11 cellular contexts compared by ENCODE assay signal in genomic region chr2:24010477-24011277, GRCh38. TPM values are rescaled to one million over a fixed set of nuclear protein-coding genes. Genes with fewer than 3 reads are reported as not detected.
DNase-seq lines count a peak whose midpoint lies in the region; ATAC-seq and TF ChIP-seq lines count a peak whose summit lies in the region.
"Had no signal": no experiment of that assay in that cellular context is flagged by ENCODE, and none has a peak within 500 bp of the region (broad histone marks: within the 10 kb centered on the region; RNA-seq: fewer than 3 reads in every experiment).

No MANE protein-coding gene starts in this region.

- DNase-seq in BJ (ENCODE audit: low read depth) = no peak
- DNase-seq in SJSA1 (ENCODE audit: low read depth in 1 of 2, low spot score in 2 of 2) = no peak
- DNase-seq in fibroblast of villous mesenchyme (ENCODE audit: low read depth) = no peak
- DNase-seq in osteoblast (ENCODE audit: insufficient read length, low spot score, missing footprints) = no peak
- no peak for DNase-seq in activated CD4-positive, alpha-beta T cell treated with anti-CD3 and anti-CD28 coated beads for 48 hours
- DNase-seq in CD8-positive, alpha-beta T cell = no peak
- DNase-seq: DMS153, NCI-H510A treated with DMSO at 0.1 percent for 48 hours had no signal

- no peaks in the 10 kb centered on the region for H4K20me1 ChIP-seq in osteoblast (ENCODE audit: insufficient read depth, low read length)

- no peaks in the 10 kb centered on the region for H3K36me3 Mint-ChIP-seq in CD8-positive, alpha-beta T cell

- no peaks in the 10 kb centered on the region for H3K9me3 Mint-ChIP-seq in CD8-positive, alpha-beta T cell
- H3K9me3 Mint-ChIP-seq: stimulated activated naive CD8-positive, alpha-beta T cell treated with anti-CD3 and anti-CD28 coated beads, Interleukin-15, Interleukin-2, amounts not matched to agents 100 ng/mL and 50 ng/mL, for 24 hours had no signal

- H3K36me3 ChIP-seq in BJ (ENCODE audit: control insufficient read depth, insufficient read depth, low read length) = no peaks in the 10 kb centered on the region
- no peaks in the 10 kb centered on the region for H3K36me3 ChIP-seq in SJSA1
- H3K36me3 ChIP-seq in osteoblast (ENCODE audit: insufficient read depth, low read length) = no peaks in the 10 kb centered on the region
- H3K36me3 ChIP-seq in CD8-positive, alpha-beta T cell (ENCODE audit: insufficient read depth, low read length) = no peaks in the 10 kb centered on the region

- H3K9me3 ChIP-seq in SJSA1 (replicated peaks) (0 out of 2 replicates have a peak, but pooled peaks cover 2% of the 10 kb centered on the region), osteoblast (ENCODE audit: low read depth, low read length) (no peaks in the 10 kb centered on the region)
- H3K9me3 ChIP-seq in CD8-positive, alpha-beta T cell (ENCODE audit: low read length) = no peaks in the 10 kb centered on the region

- CTCF ChIA-PET in BJ (lab: Yijun Ruan, JAX) = interaction anchor here (0.8 to 1.0 kb wide), 3 partner anchors 73 to 85 kb away, joined by 3 to 4 read pairs (median 3); partner anchors contain the start of gene ATAD2B
- CTCF ChIA-PET in CD8-positive, alpha-beta T cell (lab: Charles Lee) = no interaction called here

- H3K4me1 ChIP-seq in SJSA1 (replicated peaks) (peaks cover 23% of the 10 kb centered on the region), osteoblast (ENCODE audit: insufficient read depth, low read length) (peaks cover 18% of the 10 kb centered on the region)
- no peaks in the 10 kb centered on the region for H3K4me1 ChIP-seq in CD8-positive, alpha-beta T cell (ENCODE audit: insufficient read depth, low read length)

- peaks cover 34% of the 10 kb centered on the region for H3K27me3 Mint-ChIP-seq in CD8-positive, alpha-beta T cell (ENCODE audit: low read depth)

- no peak overlapping the region for H3K27ac ChIP-seq in SJSA1
- no peak overlapping the region for H3K27ac ChIP-seq in osteoblast (ENCODE audit: low read depth, low read length)
- no peak overlapping the region for H3K27ac ChIP-seq in CD8-positive, alpha-beta T cell (ENCODE audit: low read depth, low read length)

- no peak overlapping the region for H3K27ac Mint-ChIP-seq in CD8-positive, alpha-beta T cell
- H3K27ac Mint-ChIP-seq: stimulated activated naive CD8-positive, alpha-beta T cell treated with anti-CD3 and anti-CD28 coated beads, Interleukin-15, Interleukin-2, amounts not matched to agents 100 ng/mL and 50 ng/mL, for 24 hours had no signal

- H2AFZ ChIP-seq in osteoblast (ENCODE audit: low read length) = peak overlapping the region; percentile 51

- POLR2A ChIA-PET in BJ (lab: Charles Lee) = no interaction called here
- POLR2A ChIA-PET in CD8-positive, alpha-beta T cell (lab: Charles Lee) = no interaction called here

- H3K79me2 ChIP-seq in osteoblast (ENCODE audit: insufficient read depth, low read length) = no peaks in the 10 kb centered on the region

- H3K4me3 ChIP-seq in BJ (ENCODE audit: low read depth, low read length) (peak overlapping the region; percentile 39), SJSA1 (peak overlapping the region; percentile 25; the same call in 1 of the 2 replicates), fibroblast of villous mesenchyme (ENCODE audit: low read depth, low read length) (peak overlapping the region; percentile 58), osteoblast (ENCODE audit: insufficient read depth, low read length) (peak overlapping the region; percentile 70)
- H3K4me3 ChIP-seq in CD8-positive, alpha-beta T cell (ENCODE audit: low read depth, low read length) = no peak overlapping the region

- peak overlapping the region; percentile 84 for H3K4me2 ChIP-seq in osteoblast (ENCODE audit: insufficient read depth, low read length)

- H3K27me3 ChIP-seq in BJ (ENCODE audit: control insufficient read depth, insufficient read depth, low read length) = no peaks in the 10 kb centered on the region
- no peaks in the 10 kb centered on the region for H3K27me3 ChIP-seq in SJSA1 (replicated peaks)
- no peaks in the 10 kb centered on the region for H3K27me3 ChIP-seq in osteoblast (ENCODE audit: insufficient read depth, low read length)
- peaks cover 15% of the 10 kb centered on the region for H3K27me3 ChIP-seq in CD8-positive, alpha-beta T cell (ENCODE audit: insufficient read depth, low read length)

- no peak overlapping the region for H3K4me3 Mint-ChIP-seq in CD8-positive, alpha-beta T cell
- H3K4me3 Mint-ChIP-seq: stimulated activated naive CD8-positive, alpha-beta T cell treated with anti-CD3 and anti-CD28 coated beads, Interleukin-15, Interleukin-2, amounts not matched to agents 100 ng/mL and 50 ng/mL, for 24 hours had no signal

- ATAC-seq in GM19395 (IDR thresholded peaks at IDR 0.05; ENCODE audit: unreplicated experiment) = no peak
- no peak for ATAC-seq in HG03139 (IDR thresholded peaks at IDR 0.05; ENCODE audit: unreplicated experiment)
- ATAC-seq in CD8-positive, alpha-beta T cell = no peak

- peaks cover 7% of the 10 kb centered on the region for H3K4me1 Mint-ChIP-seq in CD8-positive, alpha-beta T cell (ENCODE audit: low read depth)

- no peak for TF ChIP-seq CTCF in BJ (IDR thresholded peaks at IDR 0.05; ENCODE audit: insufficient read depth, low read depth, low read length)
- TF ChIP-seq CTCF in fibroblast of villous mesenchyme (IDR thresholded peaks at IDR 0.05; ENCODE audit: insufficient read depth, low read depth, low read length) = no peak
- TF ChIP-seq CTCF in osteoblast (IDR thresholded peaks at IDR 0.05; ENCODE audit: extremely low read depth, low read depth, low read length) = no peak
- no peak for TF ChIP-seq CTCF in CD8-positive, alpha-beta T cell (IDR thresholded peaks at IDR 0.05)

- intact Hi-C loops in CD8-positive, alpha-beta T cell (cut with DNase I, micrococcal nuclease) = no loop called here

RNA-seq across cellular contexts. Expression of gene MFSD2B, which starts 0.8 kb away (rescaled TPM):
- 0.06 and 0.10 TPM in 2 replicates for polyA plus RNA-seq in BJ (2011; rRNA removed)
- polyA minus RNA-seq in BJ (2011; rRNA and poly(A)+ RNA removed) = 0.05 TPM in 1 of 2 replicates, not detected in the other
- not detected in 2 replicates for total RNA-seq in SJSA1 (2014; rRNA removed; shearing (Covaris generic))
- total RNA-seq in fibroblast of villous mesenchyme = under 0.01 and 0.32 TPM in 2 replicates
- total RNA-seq in osteoblast = 0.36 TPM in 1 of 2 replicates, not detected in the other
- under 1 TPM; 0.47 to 0.68 TPM for total RNA-seq in CD8-positive, alpha-beta T cell

RNA-seq across cellular contexts. Expression of gene WDCP, which starts 36.5 kb away (rescaled TPM):
- 10.9 and 12.8 TPM in 2 replicates for polyA plus RNA-seq in BJ (2011; rRNA removed)
- polyA minus RNA-seq in BJ (2011; rRNA and poly(A)+ RNA removed) = 9.3 and 16.9 TPM in 2 replicates
- total RNA-seq in SJSA1 (2014; rRNA removed; shearing (Covaris generic)) = 18.0 and 18.5 TPM in 2 replicates
- total RNA-seq in fibroblast of villous mesenchyme = 7.7 and 14.7 TPM in 2 replicates
- 8.3 and 9.1 TPM in 2 replicates for total RNA-seq in osteoblast
- total RNA-seq in CD8-positive, alpha-beta T cell = 1 to 10 TPM; 3.7 to 4.8 TPM

RNA-seq across cellular contexts. Expression of gene FKBP1B, which starts 38.9 kb away (rescaled TPM):
- polyA plus RNA-seq in BJ (2011; rRNA removed) = 13.5 and 15.9 TPM in 2 replicates
- 2.2 and 4.9 TPM in 2 replicates for polyA minus RNA-seq in BJ (2011; rRNA and poly(A)+ RNA removed)
- 15.1 and 18.2 TPM in 2 replicates for total RNA-seq in SJSA1 (2014; rRNA removed; shearing (Covaris generic))
- 6.0 and 9.3 TPM in 2 replicates for total RNA-seq in fibroblast of villous mesenchyme
- 2.7 and 3.3 TPM in 2 replicates for total RNA-seq in osteoblast
- total RNA-seq in CD8-positive, alpha-beta T cell = under 1 TPM in 1 of 2 experiments, not detected in 1; 0.28 TPM
